Comparison of ENCODE assay signal across 22 cellular contexts in the genomic region with DNA sequence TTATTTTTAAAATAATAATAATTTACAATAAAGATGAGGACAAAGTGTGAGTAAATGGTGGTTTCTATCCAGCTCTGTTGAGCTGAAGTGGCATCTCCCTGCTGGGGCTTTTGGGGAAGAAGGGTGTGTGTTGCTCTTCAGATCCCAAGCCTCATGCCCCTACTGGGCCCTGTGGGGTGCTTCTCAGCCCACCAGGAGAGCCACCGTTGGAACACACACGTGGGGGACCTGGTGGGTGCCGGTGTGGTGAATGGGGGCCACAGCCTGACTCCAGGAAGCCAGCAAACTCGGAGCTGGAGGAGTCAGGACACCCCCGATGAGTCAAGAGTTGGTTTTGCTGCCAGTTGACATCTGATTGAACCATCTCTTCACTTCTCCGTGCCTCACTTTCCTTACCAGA. TPM values are rescaled to one million over a fixed set of nuclear protein-coding genes. Genes with fewer than 3 reads are reported as not detected.
DNase-seq lines count a peak whose midpoint lies in the region; TF ChIP-seq lines count a peak whose summit lies in the region.
"Had no signal": no experiment of that assay in that cellular context is flagged by ENCODE, and none has a peak within 500 bp of the region (broad histone marks: within the 10 kb centered on the region; RNA-seq: fewer than 3 reads in every experiment).

No MANE protein-coding gene starts in this region.

- no CpG with 5 or more reads among the region's 6 CpGs for WGBS in neuronal stem cell (ENCODE audit: extremely low coverage in 2 of 2, insufficient read length in 2 of 2, insufficient replicate concordance in 1 of 2), 2 donors

- no peaks in the 10 kb centered on the region for H4K20me1 ChIP-seq in Karpas-422 (ENCODE audit: insufficient read depth, low read depth, low read length)
- H4K20me1 ChIP-seq: BLaER1 treated with 17β-estradiol and CSF1 and Interleukin-3, amounts not matched to agents 10 nM and 100 nM had no signal

- no peak overlapping the region for H4K91ac ChIP-seq in neuronal stem cell (ENCODE audit: low read depth, low read length, poor library complexity)

- H3K18ac ChIP-seq in neuronal stem cell (ENCODE audit: low read length), result peak overlapping the region; percentile 87

- H3K36me3 Mint-ChIP-seq in chondrocyte (ENCODE audit: low read depth), result no peaks in the 10 kb centered on the region
- H3K36me3 Mint-ChIP-seq: CD14-positive monocyte; CD8-positive, alpha-beta memory T cell had no signal

- H4K8ac ChIP-seq in neuronal stem cell (ENCODE audit: low read depth, low read length), result no peak overlapping the region

- no peak overlapping the region for H2AK5ac ChIP-seq in neuronal stem cell (ENCODE audit: low read depth, low read length)

- no peaks in the 10 kb centered on the region for H3K9me3 Mint-ChIP-seq in chondrocyte (ENCODE audit: low read depth)
- H3K9me3 Mint-ChIP-seq: CD4-positive, alpha-beta T cell; CD8-positive, alpha-beta memory T cell; H9; HFFc6 had no signal

- H3K23ac ChIP-seq in neuronal stem cell (ENCODE audit: low read depth, low read length, poor library complexity), result no peak overlapping the region

- no peaks in the 10 kb centered on the region for H3K79me1 ChIP-seq in neuronal stem cell (ENCODE audit: low read depth, low read length)

- H3K4me3 Mint-ChIP-seq in chondrocyte (ENCODE audit: unreplicated experiment), result no peak overlapping the region
- H3K4me3 Mint-ChIP-seq: CD14-positive monocyte; CD4-positive, alpha-beta T cell; CD8-positive, alpha-beta memory T cell; H9; HFFc6 had no signal

- H3K36me3 ChIP-seq in HEK293 (ENCODE audit: control insufficient read depth in 2 of 2, insufficient read depth in 1 of 2, low read length in 2 of 2) (no peaks in the 10 kb centered on the region), Karpas-422 (ENCODE audit: insufficient read depth, low read length) (no peaks in the 10 kb centered on the region), neuronal stem cell (replicated peaks in 1 of 2; ENCODE audit: control insufficient read depth in 2 of 2, insufficient read depth in 2 of 2, low read length in 2 of 2) (no peaks in the 10 kb centered on the region)
- H3K36me3 ChIP-seq: BE2C; BLaER1 treated with 17β-estradiol and CSF1 and Interleukin-3, amounts not matched to agents 10 nM and 100 nM had no signal

- H3K4me1 ChIP-seq in HEK293 (ENCODE audit: control insufficient read depth, insufficient read depth, low read length) (no peaks in the 10 kb centered on the region; the same call in 1 of the 2 replicates), Karpas-422 (ENCODE audit: low read length) (peaks cover 5% of the 10 kb centered on the region), neuronal stem cell (ENCODE audit: control insufficient read depth in 2 of 2, insufficient read depth in 1 of 2, low read depth in 1 of 2, low read length in 2 of 2) (no peaks in the 10 kb centered on the region)
- H3K4me1 ChIP-seq: A549; BLaER1 treated with 17β-estradiol and CSF1 and Interleukin-3, amounts not matched to agents 10 nM and 100 nM had no signal

- no peak overlapping the region for H3K27ac Mint-ChIP-seq in chondrocyte (ENCODE audit: unreplicated experiment)
- H3K27ac Mint-ChIP-seq: CD14-positive monocyte; CD4-positive, alpha-beta T cell; CD8-positive, alpha-beta memory T cell; H9; HFFc6 had no signal

- H3K27ac ChIP-seq in HEK293 (ENCODE audit: extremely low read depth, low read depth, low read length) (no peak overlapping the region), Karpas-422 (ENCODE audit: low read length) (no peak overlapping the region), neuronal stem cell (replicated peaks; ENCODE audit: low read length) (no peak overlapping the region)
- H3K27ac ChIP-seq: A549; BLaER1 treated with 17β-estradiol and CSF1 and Interleukin-3, amounts not matched to agents 10 nM and 100 nM had no signal

- CTCF ChIA-PET in HEK293 (lab: Yijun Ruan, JAX) (interaction anchor here (0.6 to 2.2 kb wide), 3 partner anchors 12 to 14 kb away, joined by 3 to 14 read pairs (median 3); no protein-coding TSS in a partner anchor), GM10248 (lab: Yijun Ruan, JAX) (interaction anchor here (3.1 kb wide), 1 partner anchor 12 kb away, joined by 12 read pairs; no protein-coding TSS in a partner anchor)

- H3K9me3 ChIP-seq in HEK293 (ENCODE audit: control insufficient read depth, insufficient read depth, low read depth, low read length) (no peaks in the 10 kb centered on the region), Karpas-422 (ENCODE audit: low read length) (no peaks in the 10 kb centered on the region), neuronal stem cell (replicated peaks in 1 of 2; ENCODE audit: control insufficient read depth in 2 of 2, insufficient read depth in 1 of 2, low read depth in 1 of 2, low read length in 2 of 2) (no peaks in the 10 kb centered on the region)
- H3K9me3 ChIP-seq: A549; BE2C; BLaER1 treated with 17β-estradiol and CSF1 and Interleukin-3, amounts not matched to agents 10 nM and 100 nM had no signal

- H3K4me1 Mint-ChIP-seq in chondrocyte (ENCODE audit: low read depth), result no peaks in the 10 kb centered on the region
- H3K4me1 Mint-ChIP-seq: CD14-positive monocyte; CD8-positive, alpha-beta memory T cell had no signal

- TF ChIP-seq CTCF in HEK293 (tag by site-specific recombination; IDR thresholded peaks at IDR 0.05) (no peak), chondrocyte (IDR thresholded peaks at IDR 0.05) (no peak), GM10248 (IDR thresholded peaks at IDR 0.05; ENCODE audit: control extremely low read depth, extremely low read depth, low read depth, missing control alignments) (no peak)

- H3K79me2 ChIP-seq in Karpas-422 (ENCODE audit: low read length), result no peaks in the 10 kb centered on the region

- peaks cover 6% of the 10 kb centered on the region for H3K27me3 Mint-ChIP-seq in chondrocyte (ENCODE audit: low read depth)

- H3K14ac ChIP-seq in neuronal stem cell (ENCODE audit: low read length), result no peak overlapping the region

- H3K9me2 ChIP-seq in Karpas-422 (replicated peaks; ENCODE audit: insufficient read depth, low read length), result no peaks in the 10 kb centered on the region

- H3K27me3 ChIP-seq in Karpas-422 (ENCODE audit: low read length) (no peaks in the 10 kb centered on the region), neuronal stem cell (ENCODE audit: control insufficient read depth in 3 of 3, insufficient read depth in 3 of 3, low read depth in 1 of 3, low read length in 3 of 3) (peaks cover 0 to 2% (median 0%) of the 10 kb centered on the region in 3 experiments)
- H3K27me3 ChIP-seq: BE2C; BLaER1 treated with 17β-estradiol and CSF1 and Interleukin-3, amounts not matched to agents 10 nM and 100 nM had no signal

- H2BK120ac ChIP-seq in neuronal stem cell (ENCODE audit: low read depth, low read length), result no peak overlapping the region

- no peak overlapping the region for H3K4me2 ChIP-seq in Karpas-422 (ENCODE audit: low read depth, low read length, poor library complexity, severe bottlenecking)
- no peak overlapping the region for H3K4me2 ChIP-seq in neuronal stem cell (ENCODE audit: insufficient read depth, low read length, poor library complexity, severe bottlenecking)
- H3K4me2 ChIP-seq: A549; BLaER1 treated with 17β-estradiol and CSF1 and Interleukin-3, amounts not matched to agents 10 nM and 100 nM had no signal

- POLR2A ChIA-PET in HEK293 (lab: Yijun Ruan, JAX) (interaction anchor here (0.7 kb wide), 1 partner anchor 1111 kb away, joined by 3 read pairs; no protein-coding TSS in a partner anchor), GM10248 (lab: Yijun Ruan, JAX) (no interaction called here)

- no peak overlapping the region for H2BK5ac ChIP-seq in neuronal stem cell (ENCODE audit: low read length)

- H3K4me3 ChIP-seq in HEK293 (ENCODE audit: low read depth, low read length), result no peak overlapping the region
- no peak overlapping the region for H3K4me3 ChIP-seq in Karpas-422 (ENCODE audit: low read length)
- no peak overlapping the region for H3K4me3 ChIP-seq in neuronal stem cell (ENCODE audit: low read length in 2 of 2)
- H3K4me3 ChIP-seq: A549; BLaER1 treated with 17β-estradiol and CSF1 and Interleukin-3, amounts not matched to agents 10 nM and 100 nM had no signal

- no peak overlapping the region for H2BK12ac ChIP-seq in neuronal stem cell (ENCODE audit: low read length)

- no peak overlapping the region for H3K4ac ChIP-seq in neuronal stem cell (ENCODE audit: low read length)

- H2AFZ ChIP-seq in Karpas-422 (ENCODE audit: low read length) (0 out of 2 replicates have a peak overlapping the region, but pooled peaks have one; percentile 5), neuronal stem cell (ENCODE audit: low read length) (no peak overlapping the region)

- H3K9ac ChIP-seq in Karpas-422 (ENCODE audit: low read length) (no peak overlapping the region), neuronal stem cell (ENCODE audit: low read depth, low read length, poor library complexity) (peak overlapping the region; percentile 9)
- H3K9ac ChIP-seq: BLaER1 treated with 17β-estradiol and CSF1 and Interleukin-3, amounts not matched to agents 10 nM and 100 nM had no signal

- no peak overlapping the region for H2BK15ac ChIP-seq in neuronal stem cell (ENCODE audit: low read length)

- DNase-seq in Karpas-422 (no peak), chondrocyte (ENCODE audit: low spot score) (peak; percentile 39), neuronal stem cell (ENCODE audit: low spot score) (no peak), amygdala (lab: John Stamatoyannopoulos, UW) (no peak), SHP77 treated with DMSO at 0.1 percent for 48 hours (lab: John Stamatoyannopoulos, UW) (no peak), GM10248 (ENCODE audit: extremely low spot score) (no peak)
- DNase-seq: 8988T; ACHN; AML-193; BE2C; CD4-positive, alpha-beta T cell; CD8-positive, alpha-beta memory T cell; DMS 273 treated with DMSO at 0.1 percent for 48 hours; EL; GDM1; H9; HFFc6 had no signal

TF ChIP-seq in HEK293, 187 proteins besides CTCF, POLR2A, EP300 and RAD21:
- TF ChIP-seq, protein P1, sequence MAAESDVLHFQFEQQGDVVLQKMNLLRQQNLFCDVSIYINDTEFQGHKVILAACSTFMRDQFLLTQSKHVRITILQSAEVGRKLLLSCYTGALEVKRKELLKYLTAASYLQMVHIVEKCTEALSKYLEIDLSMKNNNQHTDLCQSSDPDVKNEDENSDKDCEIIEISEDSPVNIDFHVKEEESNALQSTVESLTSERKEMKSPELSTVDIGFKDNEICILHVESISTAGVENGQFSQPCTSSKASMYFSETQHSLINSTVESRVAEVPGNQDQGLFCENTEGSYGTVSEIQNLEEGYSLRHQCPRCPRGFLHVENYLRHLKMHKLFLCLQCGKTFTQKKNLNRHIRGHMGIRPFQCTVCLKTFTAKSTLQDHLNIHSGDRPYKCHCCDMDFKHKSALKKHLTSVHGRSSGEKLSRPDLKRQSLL (tag by site-specific recombination; IDR thresholded peaks at IDR 0.05), result no peak
- TF ChIP-seq ZIC2 (tag by site-specific recombination; IDR thresholded peaks at IDR 0.05), result peak; percentile 22; the same call in 1 of the 2 replicates

RNA-seq across cellular contexts. Expression of a gene that starts 37.8 kb away (rescaled TPM):
- not detected in 2 replicates for total RNA-seq in Karpas-422 (2014; rRNA removed; shearing (Covaris generic); ENCODE audit: low replicate concordance)
- total RNA-seq in chondrocyte, result not detected in 3 replicates
- not detected for polyA plus RNA-seq in neuronal stem cell (2013, experiment 1 of 2)
- not detected for polyA plus RNA-seq in neuronal stem cell (2013, experiment 2 of 2)
- total RNA-seq: CD4-positive, alpha-beta T cell; CD8-positive, alpha-beta memory T cell; H4; H9; HFFc6 had no signal
- polyA plus RNA-seq: A549; CD14-positive monocyte; CD8-positive, alpha-beta memory T cell had no signal
